In genomic region chr10:119516381-119517234, GRCh38 we compare ENCODE assay signal across 8 cellular contexts. TPM values are rescaled to one million over a fixed set of nuclear protein-coding genes. Genes with fewer than 3 reads are reported as not detected.
DNase-seq lines count a peak whose midpoint lies in the region; ATAC-seq and TF ChIP-seq lines count a peak whose summit lies in the region.

No MANE protein-coding gene starts in this region.

- no peak for TF ChIP-seq EP300 in ovary (IDR thresholded peaks at IDR 0.05)

- intact Hi-C loops in ovary (cut with DNase I) = no loop called here

- 80 to 86% (median 84%) methylated on average over 21 of the region's 21 CpGs for WGBS in ovary, 3 donors

- H3K27ac ChIP-seq in cardiac muscle cell (peak overlapping the region; percentile 45), ovary (no peak overlapping the region)

- H3K36me3 ChIP-seq in cardiac muscle cell (no peaks in the 10 kb centered on the region), ovary (no peaks in the 10 kb centered on the region)

- no peak for TF ChIP-seq CTCF in cardiac muscle cell (IDR thresholded peaks at IDR 0.05; ENCODE audit: low read depth, low read length)
- TF ChIP-seq CTCF in ovary (IDR thresholded peaks at IDR 0.05) = no peak

- H3K27me3 ChIP-seq in cardiac muscle cell (no peaks in the 10 kb centered on the region), ovary (no peaks in the 10 kb centered on the region)

- TF ChIP-seq POLR2A in ovary (IDR thresholded peaks at IDR 0.05) = no peak

- H3K9me3 ChIP-seq in cardiac muscle cell (ENCODE audit: low read depth) (no peaks in the 10 kb centered on the region), ovary (no peaks in the 10 kb centered on the region)

- H3K4me1 ChIP-seq in cardiac muscle cell (ENCODE audit: low read depth) (peaks cover 24% of the 10 kb centered on the region), ovary (ENCODE audit: insufficient read depth) (no peaks in the 10 kb centered on the region)

- DNase-seq in ELF-1 (ENCODE audit: low read depth, low spot score) (peak; percentile 84), KG1 (lab: John Stamatoyannopoulos, UW) (peak; percentile 75), cardiac muscle cell (ENCODE audit: low read depth in 1 of 2, low spot score in 1 of 2) (peak; percentile 19 to 25), NCI-H1694 (lab: John Stamatoyannopoulos, UW) (no peak), ovary (no peak)
- DNase-seq in activated CD4-positive, alpha-beta T cell treated with anti-CD3 and anti-CD28 coated beads, Interleukin-2, amount 50 U/mL, for 1 hour = peak; percentile 61
- peak in 2 of 3 experiments; percentile 30 to 33 for DNase-seq in stimulated activated CD4-positive, alpha-beta T cell treated with anti-CD3 and anti-CD28 coated beads, TNF-alpha, amount 100 ng/mL, for 4 hours (ENCODE audit: low read depth in 3 of 3)

- H3K4me3 ChIP-seq in cardiac muscle cell (no peak overlapping the region), ovary (no peak overlapping the region)

- peak; percentile 82 for ATAC-seq in GM21529 (IDR thresholded peaks at IDR 0.05; ENCODE audit: unreplicated experiment)

RNA-seq across cellular contexts. Expression of gene RGS10, which starts 25.9 kb away (rescaled TPM):
- total RNA-seq in cardiac muscle cell (0.25 and 1.6 TPM in 2 replicates), ovary (10 to 100 TPM in 6 of 7 donors, 1 to 10 TPM in 1; 7.6 to 44.5 (median 15.4) TPM)
- polyA plus RNA-seq in cardiac muscle cell (0.73 and 3.0 TPM in 2 replicates), ovary (10 to 100 TPM; 57.3 to 63.3 TPM)

Comparison
In these comparisons a context has a peak if more than half of its experiments do, and no peak if none do; other contexts are left out.
1. DNase-seq: peak in ELF-1 (single experiment), KG1 (single experiment), activated CD4-positive, alpha-beta T cell treated with anti-CD3 and anti-CD28 coated beads, Interleukin-2, amount 50 U/mL, for 1 hour (single experiment), cardiac muscle cell (2 of 2) and stimulated activated CD4-positive, alpha-beta T cell treated with anti-CD3 and anti-CD28 coated beads, TNF-alpha, amount 100 ng/mL, for 4 hours (2 of 3); none in NCI-H1694 (single experiment) and ovary (0 of 5).